8 cellular contexts compared by ENCODE assay signal in genomic region chr15:31080618-31081017, GRCh38. TPM values are rescaled to one million over a fixed set of nuclear protein-coding genes. Genes with fewer than 3 reads are reported as not detected.
A peak's percentile ranks its signal among the peaks of the same experiment; 100 is the strongest.
DNase-seq lines count a peak whose midpoint lies in the region; ATAC-seq and TF ChIP-seq lines count a peak whose summit lies in the region.

No MANE protein-coding gene starts in this region.

- H2AK5ac ChIP-seq in neuronal stem cell (ENCODE audit: low read depth, low read length) = no peak overlapping the region

- H2BK12ac ChIP-seq in neuronal stem cell (ENCODE audit: low read length) = no peak overlapping the region

- H3K4me3 ChIP-seq in HUES48 (ENCODE audit: low read depth, low read length) (peak overlapping the region; percentile 49; the same call in 1 of the 2 replicates), esophagus squamous epithelium (peak overlapping the region in 2 of 4 donors; percentile 11 to 38), neuronal stem cell (ENCODE audit: low read length in 2 of 2) (peak overlapping the region in 1 of 2 donors; percentile 36), WERI-Rb-1 (ENCODE audit: low read depth, low read length) (no peak overlapping the region)

- no peak overlapping the region for H2BK120ac ChIP-seq in neuronal stem cell (ENCODE audit: low read depth, low read length)

- H3K36me3 Mint-ChIP-seq in activated CD4-positive, alpha-beta memory T cell treated with anti-CD3 and anti-CD28 coated beads for 36 hours = no peaks in the 10 kb centered on the region

- TF ChIP-seq POLR2A in esophagus squamous epithelium (IDR thresholded peaks at IDR 0.05) = no peak

- H3K4ac ChIP-seq in neuronal stem cell (ENCODE audit: low read length) = no peak overlapping the region

- no peak overlapping the region for H3K27ac Mint-ChIP-seq in activated CD4-positive, alpha-beta memory T cell treated with anti-CD3 and anti-CD28 coated beads for 36 hours

- peak; percentile 41 for DNase-seq in activated CD4-positive, alpha-beta memory T cell treated with anti-CD3 and anti-CD28 coated beads for 36 hours
- DNase-seq in esophagus squamous epithelium (lab: John Stamatoyannopoulos, UW) (no peak), neuronal stem cell (ENCODE audit: low spot score) (peak; percentile 71), HuH-7.5 (ENCODE audit: low spot score) (no peak), WERI-Rb-1 (no peak), mesenteric fat pad (ENCODE audit: low spot score) (no peak)

- no peaks in the 10 kb centered on the region for H3K9me3 ChIP-seq in HUES48 (ENCODE audit: control insufficient read depth, insufficient read depth, low read length)
- H3K9me3 ChIP-seq in esophagus squamous epithelium = no peaks in the 10 kb centered on the region
- H3K9me3 ChIP-seq in neuronal stem cell (replicated peaks in 1 of 2; ENCODE audit: control insufficient read depth in 2 of 2, insufficient read depth in 1 of 2, low read depth in 1 of 2, low read length in 2 of 2) = no peaks in the 10 kb centered on the region
- H3K9me3 ChIP-seq in WERI-Rb-1 (ENCODE audit: severe bottlenecking) = no peaks in the 10 kb centered on the region

- 56 to 65% methylated on average over 4 of the region's 26 CpGs for WGBS in esophagus squamous epithelium, 2 donors
- WGBS in neuronal stem cell (ENCODE audit: extremely low coverage in 2 of 2, insufficient read length in 2 of 2, insufficient replicate concordance in 1 of 2), 2 donors = no CpG with 5 or more reads among the region's 26 CpGs

- H3K4me1 ChIP-seq in HUES48 (ENCODE audit: control insufficient read depth, insufficient read depth, low read length) (peaks cover 51% of the 10 kb centered on the region), esophagus squamous epithelium (peaks cover 26 to 79% (median 28%) of the 10 kb centered on the region in 3 donors), neuronal stem cell (ENCODE audit: control insufficient read depth in 2 of 2, insufficient read depth in 1 of 2, low read depth in 1 of 2, low read length in 2 of 2) (peaks cover 0 to 11% of the 10 kb centered on the region in 2 donors)

- peaks cover 8% of the 10 kb centered on the region; the same call in 1 of the 2 replicates for H3K27me3 ChIP-seq in HUES48 (ENCODE audit: control insufficient read depth, insufficient read depth, low read length)
- H3K27me3 ChIP-seq in esophagus squamous epithelium = peaks cover 0 to 5% (median 0%) of the 10 kb centered on the region in 4 donors
- peaks cover 0 to 2% (median 0%) of the 10 kb centered on the region in 3 experiments for H3K27me3 ChIP-seq in neuronal stem cell (ENCODE audit: control insufficient read depth in 3 of 3, insufficient read depth in 3 of 3, low read depth in 1 of 3, low read length in 3 of 3)
- no peaks in the 10 kb centered on the region for H3K27me3 ChIP-seq in WERI-Rb-1 (ENCODE audit: insufficient read depth, low read depth, severe bottlenecking)

- H4K8ac ChIP-seq in neuronal stem cell (ENCODE audit: low read depth, low read length) = no peak overlapping the region

- H3K9me3 Mint-ChIP-seq in activated CD4-positive, alpha-beta memory T cell treated with anti-CD3 and anti-CD28 coated beads for 36 hours = no peaks in the 10 kb centered on the region

- no peak overlapping the region for H3K23ac ChIP-seq in neuronal stem cell (ENCODE audit: low read depth, low read length, poor library complexity)

- H3K4me3 Mint-ChIP-seq in activated CD4-positive, alpha-beta memory T cell treated with anti-CD3 and anti-CD28 coated beads for 36 hours = no peak overlapping the region

- no peak overlapping the region for H2BK15ac ChIP-seq in neuronal stem cell (ENCODE audit: low read length)

- H3K27me3 Mint-ChIP-seq in activated CD4-positive, alpha-beta memory T cell treated with anti-CD3 and anti-CD28 coated beads for 36 hours = peaks cover 17% of the 10 kb centered on the region

- H3K14ac ChIP-seq in neuronal stem cell (ENCODE audit: low read length) = no peak overlapping the region

- POLR2A ChIA-PET in activated CD4-positive, alpha-beta memory T cell treated with anti-CD3 and anti-CD28 coated beads for 36 hours (lab: Charles Lee) = no interaction called here

- H3K27ac ChIP-seq in HUES48 (ENCODE audit: low read depth, low read length) = peak overlapping the region; percentile 19
- peak overlapping the region; percentile 49 to 85 (median 78) for H3K27ac ChIP-seq in esophagus squamous epithelium
- H3K27ac ChIP-seq in neuronal stem cell (replicated peaks; ENCODE audit: low read length) = no peak overlapping the region
- no peak overlapping the region for H3K27ac ChIP-seq in WERI-Rb-1

- CTCF ChIA-PET in activated CD4-positive, alpha-beta memory T cell treated with anti-CD3 and anti-CD28 coated beads for 36 hours (lab: Charles Lee) = no interaction called here

- intact Hi-C loops in activated CD4-positive, alpha-beta memory T cell treated with anti-CD3 and anti-CD28 coated beads for 36 hours (cut with micrococcal nuclease) = no loop called here
- intact Hi-C loops in esophagus squamous epithelium (cut with DNase I) = no loop called here

- H3K18ac ChIP-seq in neuronal stem cell (ENCODE audit: low read length) = peak overlapping the region; percentile 8

- no peak overlapping the region for H2BK5ac ChIP-seq in neuronal stem cell (ENCODE audit: low read length)

- ATAC-seq in GM21723 (IDR thresholded peaks at IDR 0.05; ENCODE audit: unreplicated experiment) = no peak

- H3K36me3 ChIP-seq in HUES48 (ENCODE audit: control insufficient read depth, insufficient read depth, low read length) (no peaks in the 10 kb centered on the region), esophagus squamous epithelium (no peaks in the 10 kb centered on the region), neuronal stem cell (replicated peaks in 1 of 2; ENCODE audit: control insufficient read depth in 2 of 2, insufficient read depth in 2 of 2, low read length in 2 of 2) (no peaks in the 10 kb centered on the region), WERI-Rb-1 (no peaks in the 10 kb centered on the region)

- H2AFZ ChIP-seq in neuronal stem cell (ENCODE audit: low read length) = peak overlapping the region; percentile 22

- TF ChIP-seq CTCF in esophagus squamous epithelium (IDR thresholded peaks at IDR 0.05) (no peak), WERI-Rb-1 (IDR thresholded peaks at IDR 0.05; ENCODE audit: low read depth, low read length) (no peak)

- no peaks in the 10 kb centered on the region for H3K79me1 ChIP-seq in neuronal stem cell (ENCODE audit: low read depth, low read length)

- peak overlapping the region; percentile 59 for H3K4me2 ChIP-seq in neuronal stem cell (ENCODE audit: insufficient read depth, low read length, poor library complexity, severe bottlenecking)

- no peak overlapping the region for H4K91ac ChIP-seq in neuronal stem cell (ENCODE audit: low read depth, low read length, poor library complexity)

- no peak overlapping the region for H3K9ac ChIP-seq in HUES48 (ENCODE audit: low read depth, low read length)
- H3K9ac ChIP-seq in neuronal stem cell (ENCODE audit: low read depth, low read length, poor library complexity) = no peak overlapping the region

- H3K4me1 Mint-ChIP-seq in activated CD4-positive, alpha-beta memory T cell treated with anti-CD3 and anti-CD28 coated beads for 36 hours (ENCODE audit: low read depth) = peaks cover 2% of the 10 kb centered on the region

RNA-seq across cellular contexts. Expression of gene TRPM1, which starts 20.9 kb away (rescaled TPM):
- not detected for total RNA-seq in activated CD4-positive, alpha-beta memory T cell treated with anti-CD3 and anti-CD28 coated beads for 36 hours
- total RNA-seq in esophagus squamous epithelium = not detected
- not detected for polyA plus RNA-seq in neuronal stem cell (2013, experiment 1 of 2)
- polyA plus RNA-seq in neuronal stem cell (2013, experiment 2 of 2) = not detected
- total RNA-seq in mesenteric fat pad = 0.93 TPM

Comparison
In these comparisons a context has a peak if more than half of its experiments do, and no peak if none do; other contexts are left out.
1. H3K27ac ChIP-seq: peak in HUES48 (single experiment) and esophagus squamous epithelium (4 of 4); none in neuronal stem cell (single experiment) and WERI-Rb-1 (single experiment).
2. DNase-seq: peak in activated CD4-positive, alpha-beta memory T cell treated with anti-CD3 and anti-CD28 coated beads for 36 hours (single experiment) and neuronal stem cell (single experiment); none in esophagus squamous epithelium (single experiment), HuH-7.5 (single experiment), WERI-Rb-1 (single experiment) and mesenteric fat pad (single experiment).